ENCODE assay signal across 17 cellular contexts in the genomic region with DNA sequence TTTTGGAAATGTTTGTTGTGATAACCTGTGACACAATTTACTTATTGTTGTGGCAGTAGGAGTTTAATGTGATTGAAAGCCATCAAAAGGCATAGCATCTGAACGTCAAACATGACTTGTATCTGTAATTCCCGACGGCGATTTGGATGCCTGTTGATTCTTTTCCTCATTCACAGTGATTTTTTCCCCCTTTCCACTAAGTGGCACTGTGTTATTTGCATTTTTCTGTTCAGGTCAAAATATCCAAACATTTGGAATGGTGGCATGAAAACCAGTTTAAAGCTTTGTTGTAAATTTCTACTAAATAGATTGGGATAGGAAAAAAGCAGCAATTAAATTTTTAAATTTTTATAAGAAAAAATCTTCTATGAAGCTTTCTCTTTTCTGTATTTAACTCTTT.
"Had no signal": no experiment of that assay in that cellular context is flagged by ENCODE, and none has a peak within 500 bp of the region (broad histone marks: within the 10 kb centered on the region; RNA-seq: fewer than 3 reads in every experiment).

No MANE protein-coding gene starts in this region.

- H3K4me3 ChIP-seq: heart left ventricle, lower lobe of right lung, tibial artery had no signal

- H3K4me1 ChIP-seq: heart left ventricle, lower lobe of right lung, tibial artery had no signal

- H3K27ac ChIP-seq: heart left ventricle, lower lobe of right lung, neutrophil, tibial artery had no signal

- H3K9me3 ChIP-seq: heart left ventricle, lower lobe of right lung, neutrophil, tibial artery had no signal

- H3K36me3 ChIP-seq: heart left ventricle, lower lobe of right lung, neutrophil, tibial artery had no signal

- H3K27me3 ChIP-seq: neutrophil, tibial artery had no signal

- DNase-seq: activated CD4-positive, CD25-positive, alpha-beta regulatory T cell treated with anti-CD3 and anti-CD28 coated beads, Interleukin-2, amount 50 U/mL, for 72 hours; activated naive CD4-positive, alpha-beta T cell treated with anti-CD3 and anti-CD28 coated beads for 36 hours; activated naive CD8-positive, alpha-beta T cell treated with anti-CD3 and anti-CD28 coated beads, Interleukin-2, amount 50 U/mL, for 24 hours; activated T-cell treated with anti-CD3 and anti-CD28 coated beads for 4 hours; aorta; cerebellar nuclear complex; effector memory CD4-positive, alpha-beta T cell; foreskin melanocyte; heart left ventricle; left cardiac atrium; lower lobe of right lung; posterior cingulate gyrus; stimulated activated CD4-positive, alpha-beta T cell treated with anti-CD3 and anti-CD28 coated beads, Interleukin-2, amount 100 ng/mL, for 48 hours; stimulated activated naive B cell treated with anti-CD40 and anti-IgM and Interleukin-4, amounts not matched to agents 10 μg/mL and 1 μg/mL and 100 μg/mL, for 72 hours; T-helper 9 cell; tibial artery had no signal
